Comparison of ENCODE assay signal across 9 cellular contexts in genomic region chr20:18012901-18013300, GRCh38. TPM values are rescaled to one million over a fixed set of nuclear protein-coding genes. Genes with fewer than 3 reads are reported as not detected.
"Had no signal": no experiment of that assay in that cellular context is flagged by ENCODE, and none has a peak within 500 bp of the region (broad histone marks: within the 10 kb centered on the region; RNA-seq: fewer than 3 reads in every experiment).

No MANE protein-coding gene starts in this region.

- DNase-seq: GDM1, GF-D8 had no signal

- ATAC-seq: GM12878 had no signal

- FAIRE-seq: G401.6, GM12878, GM12891, GM12892, GM18507, GM19239 had no signal

- H3K4me3 ChIP-seq: GM12878 had no signal

RNA-seq across cellular contexts. Expression of gene OVOL2, which starts 44.8 kb away (rescaled TPM):
- total RNA-seq: G401, GM12878 had no signal
- polyA plus RNA-seq: GM12878 had no signal
